23 cellular contexts compared by ENCODE assay signal in genomic region chr12:24770851-24771250, GRCh38.
"Had no signal": no experiment of that assay in that cellular context is flagged by ENCODE, and none has a peak within 500 bp of the region (broad histone marks: within the 10 kb centered on the region; RNA-seq: fewer than 3 reads in every experiment).

No MANE protein-coding gene starts in this region.

- H3K4me3 ChIP-seq: body of pancreas, heart right ventricle, right lobe of liver, transverse colon, uterus had no signal

- H3K4me3 Mint-ChIP-seq: activated CD4-positive, alpha-beta T cell treated with anti-CD3 and anti-CD28 coated beads, Interleukin-2, amount 10 ng/mL, durations not matched to agents 24 days and 14 days; activated CD8-positive, alpha-beta memory T cell treated with anti-CD3 and anti-CD28 coated beads, Interleukin-2, amount 10 ng/mL, durations not matched to agents 7 days and 5 days; activated CD8-positive, alpha-beta T cell treated with anti-CD3 and anti-CD28 coated beads for 36 hours; activated naive CD4-positive, alpha-beta T cell treated with anti-CD3 and anti-CD28 coated beads, Interleukin-2, amount 10 ng/mL, durations not matched to agents 7 days and 5 days; memory B cell; nephron progenitor cell; stimulated activated memory B cell treated with anti-CD40 and anti-IgM and Interleukin-4, amounts not matched to agents 10 μg/mL and 1 μg/mL and 100 μg/mL, for 72 hours; T-helper 2 cell treated with Interferon-gamma antibody and Interleukin-4, amounts not matched to agents 5 μg/mL and 100 μg/mL, for 36 hours had no signal

- H3K36me3 Mint-ChIP-seq: activated naive CD4-positive, alpha-beta T cell treated with anti-CD3 and anti-CD28 coated beads, Interleukin-2, amount 10 ng/mL, durations not matched to agents 7 days and 5 days; memory B cell; stimulated activated memory B cell treated with anti-CD40 and anti-IgM and Interleukin-4, amounts not matched to agents 10 μg/mL and 1 μg/mL and 100 μg/mL, for 72 hours had no signal

- H3K27ac Mint-ChIP-seq: activated CD4-positive, alpha-beta T cell treated with anti-CD3 and anti-CD28 coated beads, Interleukin-2, amount 10 ng/mL, durations not matched to agents 24 days and 14 days; activated CD8-positive, alpha-beta memory T cell treated with anti-CD3 and anti-CD28 coated beads, Interleukin-2, amount 10 ng/mL, durations not matched to agents 7 days and 5 days; activated CD8-positive, alpha-beta T cell treated with anti-CD3 and anti-CD28 coated beads for 36 hours; activated naive CD4-positive, alpha-beta T cell treated with anti-CD3 and anti-CD28 coated beads, Interleukin-2, amount 10 ng/mL, durations not matched to agents 7 days and 5 days; memory B cell; nephron progenitor cell; stimulated activated memory B cell treated with anti-CD40 and anti-IgM and Interleukin-4, amounts not matched to agents 10 μg/mL and 1 μg/mL and 100 μg/mL, for 72 hours; T-helper 2 cell treated with Interferon-gamma antibody and Interleukin-4, amounts not matched to agents 5 μg/mL and 100 μg/mL, for 36 hours had no signal

- H3K4me1 ChIP-seq: body of pancreas, heart right ventricle, right lobe of liver, transverse colon, uterus had no signal

- H3K27ac ChIP-seq: body of pancreas, heart right ventricle, right lobe of liver, transverse colon, uterus, VCaP had no signal

- H3K27me3 ChIP-seq: body of pancreas, heart right ventricle, right lobe of liver, transverse colon, uterus had no signal

- H3K9me3 Mint-ChIP-seq: activated CD4-positive, alpha-beta T cell treated with anti-CD3 and anti-CD28 coated beads, Interleukin-2, amount 10 ng/mL, durations not matched to agents 24 days and 14 days; activated CD8-positive, alpha-beta T cell treated with anti-CD3 and anti-CD28 coated beads for 36 hours; activated naive CD4-positive, alpha-beta T cell treated with anti-CD3 and anti-CD28 coated beads, Interleukin-2, amount 10 ng/mL, durations not matched to agents 7 days and 5 days; memory B cell; T-helper 2 cell treated with Interferon-gamma antibody and Interleukin-4, amounts not matched to agents 5 μg/mL and 100 μg/mL, for 36 hours had no signal

- H3K36me3 ChIP-seq: heart right ventricle, right lobe of liver, transverse colon, uterus had no signal

- H3K9me3 ChIP-seq: body of pancreas, right lobe of liver, transverse colon had no signal

- DNase-seq: activated CD4-positive, alpha-beta T cell treated with anti-CD3 and anti-CD28 coated beads, Interleukin-2, amount 10 ng/mL, durations not matched to agents 24 days and 14 days; activated CD8-positive, alpha-beta memory T cell treated with anti-CD3 and anti-CD28 coated beads, Interleukin-2, amount 10 ng/mL, durations not matched to agents 7 days and 5 days; activated CD8-positive, alpha-beta T cell treated with anti-CD3 and anti-CD28 coated beads for 36 hours; activated effector memory CD4-positive, alpha-beta T cell treated with anti-CD3 and anti-CD28 coated beads, Interleukin-2, amount 50 U/mL, for 16 hours; activated naive CD4-positive, alpha-beta T cell treated with anti-CD3 and anti-CD28 coated beads, Interleukin-2, amount 10 ng/mL, durations not matched to agents 7 days and 5 days; activated T-cell treated with anti-CD3 and anti-CD28 coated beads for 4 hours; body of pancreas; caudate nucleus; dermis blood vessel endothelial cell; effector CD8-positive, alpha-beta T cell; heart right ventricle; left colon; nephron progenitor cell; right lobe of liver; small intestine; stimulated activated CD4-positive, alpha-beta T cell treated with anti-CD3 and anti-CD28 coated beads, Interleukin-15, amount 100 ng/mL, for 24 hours; transverse colon; uterus had no signal

- H3K4me1 Mint-ChIP-seq: activated CD4-positive, alpha-beta T cell treated with anti-CD3 and anti-CD28 coated beads, Interleukin-2, amount 10 ng/mL, durations not matched to agents 24 days and 14 days; activated CD8-positive, alpha-beta memory T cell treated with anti-CD3 and anti-CD28 coated beads, Interleukin-2, amount 10 ng/mL, durations not matched to agents 7 days and 5 days; activated naive CD4-positive, alpha-beta T cell treated with anti-CD3 and anti-CD28 coated beads, Interleukin-2, amount 10 ng/mL, durations not matched to agents 7 days and 5 days; memory B cell; stimulated activated memory B cell treated with anti-CD40 and anti-IgM and Interleukin-4, amounts not matched to agents 10 μg/mL and 1 μg/mL and 100 μg/mL, for 72 hours had no signal

- H3K27me3 Mint-ChIP-seq: activated CD8-positive, alpha-beta memory T cell treated with anti-CD3 and anti-CD28 coated beads, Interleukin-2, amount 10 ng/mL, durations not matched to agents 7 days and 5 days; activated CD8-positive, alpha-beta T cell treated with anti-CD3 and anti-CD28 coated beads for 36 hours; memory B cell; stimulated activated memory B cell treated with anti-CD40 and anti-IgM and Interleukin-4, amounts not matched to agents 10 μg/mL and 1 μg/mL and 100 μg/mL, for 72 hours had no signal

- FAIRE-seq: keratinocyte, small intestine had no signal
